In genomic region chr3:136664771-136665170, GRCh38 we compare ENCODE assay signal across 1 cellular context.
TF ChIP-seq lines count a peak whose summit lies in the region.

No MANE protein-coding gene starts in this region.

TF ChIP-seq in WTC11, 78 proteins besides CTCF, POLR2A, EP300 and RAD21 (continued from another document):
- TF ChIP-seq, protein P1, sequence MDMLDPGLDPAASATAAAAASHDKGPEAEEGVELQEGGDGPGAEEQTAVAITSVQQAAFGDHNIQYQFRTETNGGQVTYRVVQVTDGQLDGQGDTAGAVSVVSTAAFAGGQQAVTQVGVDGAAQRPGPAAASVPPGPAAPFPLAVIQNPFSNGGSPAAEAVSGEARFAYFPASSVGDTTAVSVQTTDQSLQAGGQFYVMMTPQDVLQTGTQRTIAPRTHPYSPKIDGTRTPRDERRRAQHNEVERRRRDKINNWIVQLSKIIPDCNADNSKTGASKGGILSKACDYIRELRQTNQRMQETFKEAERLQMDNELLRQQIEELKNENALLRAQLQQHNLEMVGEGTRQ (CRISPR knock-in tag; IDR thresholded peaks at IDR 0.05): no peak
- no peak for TF ChIP-seq NR3C1 (CRISPR knock-in tag; conservative IDR thresholded peaks at IDR 0.05; ENCODE audit: low read depth)
- TF ChIP-seq TEAD1 (CRISPR knock-in tag; IDR thresholded peaks at IDR 0.05): no peak
- TF ChIP-seq, protein P2, sequence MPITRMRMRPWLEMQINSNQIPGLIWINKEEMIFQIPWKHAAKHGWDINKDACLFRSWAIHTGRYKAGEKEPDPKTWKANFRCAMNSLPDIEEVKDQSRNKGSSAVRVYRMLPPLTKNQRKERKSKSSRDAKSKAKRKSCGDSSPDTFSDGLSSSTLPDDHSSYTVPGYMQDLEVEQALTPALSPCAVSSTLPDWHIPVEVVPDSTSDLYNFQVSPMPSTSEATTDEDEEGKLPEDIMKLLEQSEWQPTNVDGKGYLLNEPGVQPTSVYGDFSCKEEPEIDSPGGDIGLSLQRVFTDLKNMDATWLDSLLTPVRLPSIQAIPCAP (CRISPR knock-in tag; IDR thresholded peaks at IDR 0.05): no peak
- no peak for TF ChIP-seq ATF2 (CRISPR knock-in tag; IDR thresholded peaks at IDR 0.05; ENCODE audit: borderline replicate concordance, low read depth)
- TF ChIP-seq CDX4 (CRISPR knock-in tag; IDR thresholded peaks at IDR 0.05; ENCODE audit: borderline replicate concordance): no peak
- TF ChIP-seq, protein P3, sequence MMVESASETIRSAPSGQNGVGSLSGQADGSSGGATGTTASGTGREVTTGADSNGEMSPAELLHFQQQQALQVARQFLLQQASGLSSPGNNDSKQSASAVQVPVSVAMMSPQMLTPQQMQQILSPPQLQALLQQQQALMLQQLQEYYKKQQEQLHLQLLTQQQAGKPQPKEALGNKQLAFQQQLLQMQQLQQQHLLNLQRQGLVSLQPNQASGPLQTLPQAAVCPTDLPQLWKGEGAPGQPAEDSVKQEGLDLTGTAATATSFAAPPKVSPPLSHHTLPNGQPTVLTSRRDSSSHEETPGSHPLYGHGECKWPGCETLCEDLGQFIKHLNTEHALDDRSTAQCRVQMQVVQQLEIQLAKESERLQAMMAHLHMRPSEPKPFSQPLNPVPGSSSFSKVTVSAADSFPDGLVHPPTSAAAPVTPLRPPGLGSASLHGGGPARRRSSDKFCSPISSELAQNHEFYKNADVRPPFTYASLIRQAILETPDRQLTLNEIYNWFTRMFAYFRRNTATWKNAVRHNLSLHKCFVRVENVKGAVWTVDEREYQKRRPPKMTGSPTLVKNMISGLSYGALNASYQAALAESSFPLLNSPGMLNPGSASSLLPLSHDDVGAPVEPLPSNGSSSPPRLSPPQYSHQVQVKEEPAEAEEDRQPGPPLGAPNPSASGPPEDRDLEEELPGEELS (CRISPR knock-in tag; IDR thresholded peaks at IDR 0.05): no peak
TF ChIP-seq in WTC11: peak in this region for 0.
